8 cellular contexts compared by ENCODE assay signal in genomic region chr18:63366270-63366990, GRCh38. TPM values are rescaled to one million over a fixed set of nuclear protein-coding genes. Genes with fewer than 3 reads are reported as not detected.
DNase-seq lines count a peak whose midpoint lies in the region; ATAC-seq and TF ChIP-seq lines count a peak whose summit lies in the region.

No MANE protein-coding gene starts in this region.

- TF ChIP-seq POLR2A in stomach (IDR thresholded peaks at IDR 0.05): no peak

- WGBS in stomach, 5 donors: 0 to 2% (median 0%) methylated on average over 20 to 60 of the region's 60 CpGs

- peaks cover 23% of the 10 kb centered on the region for H3K4me1 Mint-ChIP-seq in activated T-helper 17 cell treated with anti-CD3 and anti-CD28 coated beads, Interleukin-2, amount 50 U/mL, for 72 hours
- H3K4me1 Mint-ChIP-seq in neural progenitor cell: peaks cover 15% of the 10 kb centered on the region

- peak overlapping the region; percentile 19 for H2AFZ ChIP-seq in neural progenitor cell (replicated peaks)

- peak overlapping the region; percentile 86 for H3K4me2 ChIP-seq in neural progenitor cell

- H3K27ac Mint-ChIP-seq in activated T-helper 17 cell treated with anti-CD3 and anti-CD28 coated beads, Interleukin-2, amount 50 U/mL, for 72 hours: peak overlapping the region; percentile 83
- H3K27ac Mint-ChIP-seq in neural progenitor cell: no peak overlapping the region

- H3F3A ChIP-seq in neural progenitor cell (ENCODE audit: low read depth): peaks cover 20% of the 10 kb centered on the region

- DNase-seq in AG08395 (ENCODE audit: low spot score) (peak; percentile 82), OCI-M1 (lab: John Stamatoyannopoulos, UW) (peak; percentile 49), fibroblast of pulmonary artery (ENCODE audit: low read depth) (peak; percentile 55), neural progenitor cell (ENCODE audit: low spot score) (peak; percentile 51), stomach (peak; percentile 67)

- peaks cover 48% of the 10 kb centered on the region for H3K36me3 Mint-ChIP-seq in activated T-helper 17 cell treated with anti-CD3 and anti-CD28 coated beads, Interleukin-2, amount 50 U/mL, for 72 hours (ENCODE audit: low read depth)
- peaks cover 17% of the 10 kb centered on the region for H3K36me3 Mint-ChIP-seq in neural progenitor cell

- H3K27ac ChIP-seq in neural progenitor cell (peak overlapping the region; percentile 94), stomach (peak overlapping the region; percentile 92 to 98 (median 96))

- H3K4me3 ChIP-seq in fibroblast of pulmonary artery (replicated peaks; ENCODE audit: low read depth, low read length): peak overlapping the region; percentile 91
- peak overlapping the region; percentile 93 for H3K4me3 ChIP-seq in neural progenitor cell
- H3K4me3 ChIP-seq in stomach: peak overlapping the region; percentile 89 to 97 (median 94)

- H3K4me3 Mint-ChIP-seq in activated T-helper 17 cell treated with anti-CD3 and anti-CD28 coated beads, Interleukin-2, amount 50 U/mL, for 72 hours: peak overlapping the region; percentile 97
- H3K4me3 Mint-ChIP-seq in neural progenitor cell: peak overlapping the region; percentile 95

- TF ChIP-seq CTCF in fibroblast of pulmonary artery (IDR thresholded peaks at IDR 0.05; ENCODE audit: low read length, missing control alignments): no peak
- TF ChIP-seq CTCF in neural progenitor cell (IDR thresholded peaks at IDR 0.05): no peak
- no peak for TF ChIP-seq CTCF in stomach (IDR thresholded peaks at IDR 0.05)

- H3K4me1 ChIP-seq in neural progenitor cell (peaks cover 10% of the 10 kb centered on the region), stomach (peaks cover 5 to 36% (median 26%) of the 10 kb centered on the region in 4 donors)

- no peaks in the 10 kb centered on the region for H3K27me3 Mint-ChIP-seq in activated T-helper 17 cell treated with anti-CD3 and anti-CD28 coated beads, Interleukin-2, amount 50 U/mL, for 72 hours
- H3K27me3 Mint-ChIP-seq in neural progenitor cell (ENCODE audit: insufficient read depth, low read depth): peaks cover 2% of the 10 kb centered on the region

- H3K9ac ChIP-seq in neural progenitor cell: peak overlapping the region; percentile 22

- H4K20me1 ChIP-seq in neural progenitor cell (ENCODE audit: low read depth): peaks cover 17% of the 10 kb centered on the region

- intact Hi-C loops in stomach (cut with DNase I; ENCODE audit: low total_unique reads): no loop called here

- peaks cover 4% of the 10 kb centered on the region for H3K9me3 Mint-ChIP-seq in activated T-helper 17 cell treated with anti-CD3 and anti-CD28 coated beads, Interleukin-2, amount 50 U/mL, for 72 hours
- peaks cover 5% of the 10 kb centered on the region for H3K9me3 Mint-ChIP-seq in neural progenitor cell

- no peaks in the 10 kb centered on the region for H3K36me3 ChIP-seq in neural progenitor cell
- H3K36me3 ChIP-seq in stomach: peaks cover 0 to 15% (median 15%) of the 10 kb centered on the region in 4 donors

- no peaks in the 10 kb centered on the region for H3K27me3 ChIP-seq in neural progenitor cell
- no peaks in the 10 kb centered on the region for H3K27me3 ChIP-seq in stomach

- H3K79me2 ChIP-seq in neural progenitor cell (ENCODE audit: low read depth): peaks cover 39% of the 10 kb centered on the region

- no peaks in the 10 kb centered on the region for H3K9me3 ChIP-seq in neural progenitor cell (ENCODE audit: low read depth)
- H3K9me3 ChIP-seq in stomach: no peaks in the 10 kb centered on the region

- TF ChIP-seq EP300 in stomach (IDR thresholded peaks at IDR 0.05): no peak

- ATAC-seq in GM18868 (IDR thresholded peaks at IDR 0.05; ENCODE audit: unreplicated experiment): peak; percentile 26
- ATAC-seq in HG03135 (IDR thresholded peaks at IDR 0.05; ENCODE audit: unreplicated experiment): peak; percentile 35
- ATAC-seq in activated T-helper 17 cell treated with anti-CD3 and anti-CD28 coated beads, Interleukin-2, amount 50 U/mL, for 72 hours (replicated peaks): peak; percentile 78

RNA-seq across cellular contexts. Expression of gene KDSR, which starts 0.6 kb away (rescaled TPM):
- 100 to 1,000 TPM in 1 of 2 donors, 10 to 100 TPM in 1; 94.8 to 140 TPM for total RNA-seq in activated T-helper 17 cell treated with anti-CD3 and anti-CD28 coated beads, Interleukin-2, amount 50 U/mL, for 72 hours
- total RNA-seq in neural progenitor cell (ENCODE audit: low replicate concordance): 20.6 and 21.2 TPM in 2 replicates
- total RNA-seq in stomach: 100 to 1,000 TPM in 1 of 5 donors, 10 to 100 TPM in 2, 1 to 10 TPM in 2; 6.4 to 199 (median 23.3) TPM
- 10 to 100 TPM in 1 of 3 donors, 1 to 10 TPM in 2; 8.2 to 13.3 (median 9.9) TPM for polyA plus RNA-seq in stomach

RNA-seq across cellular contexts. Expression of gene BCL2, which starts 46.9 kb away (rescaled TPM):
- total RNA-seq in activated T-helper 17 cell treated with anti-CD3 and anti-CD28 coated beads, Interleukin-2, amount 50 U/mL, for 72 hours: 100 to 1,000 TPM in 1 of 2 donors, 10 to 100 TPM in 1; 95.4 to 269 TPM
- total RNA-seq in neural progenitor cell (ENCODE audit: low replicate concordance) (4.2 and 4.9 TPM in 2 replicates), stomach (10 to 100 TPM in 3 of 5 donors, 1 to 10 TPM in 2; 3.5 to 53.9 (median 12.1) TPM)
- 1 to 10 TPM; 1.5 to 3.7 (median 1.5) TPM for polyA plus RNA-seq in stomach

RNA-seq across cellular contexts. Expression of gene VPS4B, which starts 55.8 kb away (rescaled TPM):
- 10 to 100 TPM; 63.8 to 72.3 TPM for total RNA-seq in activated T-helper 17 cell treated with anti-CD3 and anti-CD28 coated beads, Interleukin-2, amount 50 U/mL, for 72 hours
- total RNA-seq in neural progenitor cell (ENCODE audit: low replicate concordance) (25.4 and 42.2 TPM in 2 replicates), stomach (100 to 1,000 TPM in 1 of 5 donors, 10 to 100 TPM in 4; 23.7 to 108 (median 46.7) TPM)
- polyA plus RNA-seq in stomach: 10 to 100 TPM; 11.3 to 37.1 (median 18.6) TPM

Comparison
In these comparisons a context has a peak if more than half of its experiments do, and no peak if none do; other contexts are left out.
1. Peak in every context shown above with its lines: DNase-seq, ATAC-seq, H3K4me3 ChIP-seq and H3K27ac ChIP-seq.
2. ATAC-seq: peak in every context shown above with its lines; median percentile 78 in activated T-helper 17 cell treated with anti-CD3 and anti-CD28 coated beads, Interleukin-2, amount 50 U/mL, for 72 hours; 35 in HG03135; 26 in GM18868.